36 cellular contexts compared by ENCODE assay signal in the genomic region with DNA sequence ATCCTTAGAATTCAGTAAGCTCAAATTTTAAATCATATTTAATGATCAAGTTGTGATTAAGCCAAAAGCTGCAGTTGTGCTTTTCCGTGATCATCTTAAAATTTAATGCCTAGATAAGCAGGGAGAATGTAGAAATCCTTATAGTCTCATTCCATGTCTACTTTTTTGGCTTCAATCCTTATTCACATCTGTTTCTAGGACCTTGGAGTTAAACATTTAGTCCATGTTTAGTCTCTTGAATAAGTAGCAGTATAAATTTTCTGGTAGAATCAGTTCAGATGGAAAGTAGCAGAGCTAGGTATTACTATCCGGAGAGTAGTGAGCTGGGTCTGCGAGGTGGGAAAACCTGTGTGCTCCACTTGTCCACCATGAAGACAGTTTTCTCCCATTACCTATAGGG.
"Had no signal": no experiment of that assay in that cellular context is flagged by ENCODE, and none has a peak within 500 bp of the region (broad histone marks: within the 10 kb centered on the region; RNA-seq: fewer than 3 reads in every experiment).

No MANE protein-coding gene starts in this region.

- H3K4me1 ChIP-seq: ascending aorta had no signal

- H3K27me3 Mint-ChIP-seq: activated CD4-positive, alpha-beta memory T cell treated with anti-CD3 and anti-CD28 coated beads for 36 hours; activated CD4-positive, alpha-beta T cell treated with anti-CD3 and anti-CD28 coated beads, Interleukin-2, amount 10 ng/mL, durations not matched to agents 24 days and 14 days; activated CD8-positive, alpha-beta T cell treated with anti-CD3 and anti-CD28 coated beads for 36 hours; activated naive CD4-positive, alpha-beta T cell treated with anti-CD3 and anti-CD28 coated beads, Interleukin-2, amount 50 U/mL, for 24 hours; activated naive CD8-positive, alpha-beta T cell; activated naive CD8-positive, alpha-beta T cell treated with anti-CD3 and anti-CD28 coated beads, Interleukin-2, amount 10 ng/mL, durations not matched to agents 7 days and 5 days; activated naive CD8-positive, alpha-beta T cell treated with anti-CD3 and anti-CD28 coated beads, Interleukin-2, amount 50 U/mL, for 24 hours; activated T-helper 17 cell treated with anti-CD3 and anti-CD28 coated beads, Interleukin-2, amount 50 U/mL, for 72 hours had no signal

- H3K9me3 Mint-ChIP-seq: activated B cell treated with CpG ODN at 0.5 μM for 24 hours; activated CD4-positive, alpha-beta memory T cell treated with anti-CD3 and anti-CD28 coated beads for 36 hours; activated CD4-positive, alpha-beta T cell treated with anti-CD3 and anti-CD28 coated beads, Interleukin-2, amount 10 ng/mL, durations not matched to agents 24 days and 14 days; activated CD8-positive, alpha-beta T cell treated with anti-CD3 and anti-CD28 coated beads for 36 hours; activated naive CD4-positive, alpha-beta T cell treated with anti-CD3 and anti-CD28 coated beads for 36 hours; activated naive CD4-positive, alpha-beta T cell treated with anti-CD3 and anti-CD28 coated beads, Interleukin-2, amount 50 U/mL, for 24 hours; activated naive CD8-positive, alpha-beta T cell treated with anti-CD3 and anti-CD28 coated beads, Interleukin-2, amount 10 ng/mL, durations not matched to agents 7 days and 5 days; activated naive CD8-positive, alpha-beta T cell treated with anti-CD3 and anti-CD28 coated beads, Interleukin-2, amount 50 U/mL, for 24 hours; activated T-cell treated with anti-CD3 and anti-CD28 coated beads, Interleukin-2, amount 50 U/mL, for 4 hours; activated T-helper 1 cell treated with anti-CD3 and anti-CD28 coated beads, Interleukin-12 subunit alpha, Interleukin-12 subunit beta, Interleukin-2, Interleukin-4 antibody, amounts not matched to agents 30 ng/mL and 10 ng/mL and 1 ng/mL, durations not matched to agents 14 hours and 24 hours and 36 hours; T-helper 1 cell treated with Interleukin-12 subunit alpha and Interleukin-12 subunit beta and Interleukin-4 antibody, amounts not matched to agents 30 μg/mL and 1 μg/mL, for 36 hours; T-helper 2 cell treated with Interferon-gamma antibody and Interleukin-4, amounts not matched to agents 5 μg/mL and 100 μg/mL, for 36 hours had no signal

- H3K4me3 Mint-ChIP-seq: activated B cell treated with CpG ODN at 0.5 μM for 24 hours; activated CD4-positive, alpha-beta memory T cell treated with anti-CD3 and anti-CD28 coated beads for 36 hours; activated CD4-positive, alpha-beta T cell treated with anti-CD3 and anti-CD28 coated beads, Interleukin-2, amount 10 ng/mL, durations not matched to agents 24 days and 14 days; activated CD8-positive, alpha-beta T cell treated with anti-CD3 and anti-CD28 coated beads for 36 hours; activated naive CD4-positive, alpha-beta T cell treated with anti-CD3 and anti-CD28 coated beads for 36 hours; activated naive CD4-positive, alpha-beta T cell treated with anti-CD3 and anti-CD28 coated beads, Interleukin-2, amount 50 U/mL, for 24 hours; activated naive CD8-positive, alpha-beta T cell; activated naive CD8-positive, alpha-beta T cell treated with anti-CD3 and anti-CD28 coated beads, Interleukin-2, amount 10 ng/mL, durations not matched to agents 7 days and 5 days; activated naive CD8-positive, alpha-beta T cell treated with anti-CD3 and anti-CD28 coated beads, Interleukin-2, amount 50 U/mL, for 24 hours; activated T-cell treated with anti-CD3 and anti-CD28 coated beads, Interleukin-2, amount 50 U/mL, for 4 hours; activated T-cell treated with anti-CD3 and anti-CD28 coated beads, Interleukin-2, amount 50 U/mL, for 72 hours; activated T-helper 1 cell treated with anti-CD3 and anti-CD28 coated beads, Interleukin-12 subunit alpha, Interleukin-12 subunit beta, Interleukin-2, Interleukin-4 antibody, amounts not matched to agents 30 ng/mL and 10 ng/mL and 1 ng/mL, durations not matched to agents 14 hours and 24 hours and 36 hours; activated T-helper 17 cell treated with anti-CD3 and anti-CD28 coated beads, Interleukin-2, amount 50 U/mL, for 72 hours; brain; T-helper 1 cell treated with Interleukin-12 subunit alpha and Interleukin-12 subunit beta and Interleukin-4 antibody, amounts not matched to agents 30 μg/mL and 1 μg/mL, for 36 hours; T-helper 2 cell treated with Interferon-gamma antibody and Interleukin-4, amounts not matched to agents 5 μg/mL and 100 μg/mL, for 36 hours had no signal

- H3K4me1 Mint-ChIP-seq: activated CD4-positive, alpha-beta T cell treated with anti-CD3 and anti-CD28 coated beads, Interleukin-2, amount 10 ng/mL, durations not matched to agents 24 days and 14 days; activated naive CD4-positive, alpha-beta T cell treated with anti-CD3 and anti-CD28 coated beads, Interleukin-2, amount 50 U/mL, for 24 hours; activated naive CD8-positive, alpha-beta T cell treated with anti-CD3 and anti-CD28 coated beads, Interleukin-2, amount 10 ng/mL, durations not matched to agents 7 days and 5 days; activated naive CD8-positive, alpha-beta T cell treated with anti-CD3 and anti-CD28 coated beads, Interleukin-2, amount 50 U/mL, for 24 hours; activated T-helper 17 cell treated with anti-CD3 and anti-CD28 coated beads, Interleukin-2, amount 50 U/mL, for 72 hours had no signal

- H3K9me3 ChIP-seq: ascending aorta had no signal

- H3K27ac Mint-ChIP-seq: activated B cell treated with CpG ODN at 0.5 μM for 24 hours; activated CD4-positive, alpha-beta memory T cell treated with anti-CD3 and anti-CD28 coated beads for 36 hours; activated CD4-positive, alpha-beta T cell treated with anti-CD3 and anti-CD28 coated beads, Interleukin-2, amount 10 ng/mL, durations not matched to agents 24 days and 14 days; activated CD8-positive, alpha-beta T cell treated with anti-CD3 and anti-CD28 coated beads for 36 hours; activated naive CD4-positive, alpha-beta T cell treated with anti-CD3 and anti-CD28 coated beads for 36 hours; activated naive CD4-positive, alpha-beta T cell treated with anti-CD3 and anti-CD28 coated beads, Interleukin-2, amount 50 U/mL, for 24 hours; activated naive CD8-positive, alpha-beta T cell; activated naive CD8-positive, alpha-beta T cell treated with anti-CD3 and anti-CD28 coated beads, Interleukin-2, amount 10 ng/mL, durations not matched to agents 7 days and 5 days; activated naive CD8-positive, alpha-beta T cell treated with anti-CD3 and anti-CD28 coated beads, Interleukin-2, amount 50 U/mL, for 24 hours; activated T-cell treated with anti-CD3 and anti-CD28 coated beads, Interleukin-2, amount 50 U/mL, for 72 hours; activated T-helper 1 cell treated with anti-CD3 and anti-CD28 coated beads, Interleukin-12 subunit alpha, Interleukin-12 subunit beta, Interleukin-2, Interleukin-4 antibody, amounts not matched to agents 30 ng/mL and 10 ng/mL and 1 ng/mL, durations not matched to agents 14 hours and 24 hours and 36 hours; activated T-helper 17 cell treated with anti-CD3 and anti-CD28 coated beads, Interleukin-2, amount 50 U/mL, for 72 hours; brain; T-helper 1 cell treated with Interleukin-12 subunit alpha and Interleukin-12 subunit beta and Interleukin-4 antibody, amounts not matched to agents 30 μg/mL and 1 μg/mL, for 36 hours; T-helper 2 cell treated with Interferon-gamma antibody and Interleukin-4, amounts not matched to agents 5 μg/mL and 100 μg/mL, for 36 hours had no signal

- H3K27me3 ChIP-seq: ascending aorta, cardiac muscle cell had no signal

- H3K36me3 Mint-ChIP-seq: activated CD4-positive, alpha-beta memory T cell treated with anti-CD3 and anti-CD28 coated beads for 36 hours; activated naive CD8-positive, alpha-beta T cell treated with anti-CD3 and anti-CD28 coated beads, Interleukin-2, amount 10 ng/mL, durations not matched to agents 7 days and 5 days had no signal

- H3K4me3 ChIP-seq: ascending aorta, cardiac muscle cell had no signal

- H3K27ac ChIP-seq: ascending aorta, cardiac muscle cell, VCaP had no signal

- DNase-seq: activated B cell treated with CpG ODN at 0.5 μM for 24 hours; activated CD4-positive, alpha-beta memory T cell treated with anti-CD3 and anti-CD28 coated beads for 36 hours; activated CD4-positive, alpha-beta T cell treated with anti-CD3 and anti-CD28 coated beads for 4 hours; activated CD4-positive, alpha-beta T cell treated with anti-CD3 and anti-CD28 coated beads, Interleukin-2, amount 10 ng/mL, durations not matched to agents 24 days and 14 days; activated CD4-positive, alpha-beta T cell treated with anti-CD3 and anti-CD28 coated beads, Interleukin-2, amount 50 U/mL, for 1 hour; activated CD4-positive, alpha-beta T cell treated with anti-CD3 and anti-CD28 coated beads, Interleukin-2, amount 50 U/mL, for 4 hours; activated CD4-positive, CD25-positive, alpha-beta regulatory T cell treated with anti-CD3 and anti-CD28 coated beads, Interleukin-2, amount 50 U/mL, for 72 hours; activated CD8-positive, alpha-beta memory T cell treated with anti-CD3 and anti-CD28 coated beads, Interleukin-2, amount 50 U/mL, for 4 hours; activated CD8-positive, alpha-beta T cell treated with anti-CD3 and anti-CD28 coated beads for 36 hours; activated effector memory CD4-positive, alpha-beta T cell treated with anti-CD3 and anti-CD28 coated beads, Interleukin-2, amount 50 U/mL, for 16 hours; activated gamma-delta T cell treated with Interleukin-2 at 50 U/mL for 16 hours; activated naive CD4-positive, alpha-beta T cell; activated naive CD4-positive, alpha-beta T cell treated with anti-CD3 and anti-CD28 coated beads for 36 hours; activated naive CD8-positive, alpha-beta T cell treated with anti-CD3 and anti-CD28 coated beads, Interleukin-2, amount 10 ng/mL, durations not matched to agents 7 days and 5 days; activated naive CD8-positive, alpha-beta T cell treated with anti-CD3 and anti-CD28 coated beads, Interleukin-2, amount 50 U/mL, for 24 hours; activated T-cell treated with anti-CD3 and anti-CD28 coated beads for 4 hours; activated T-cell treated with anti-CD3 and anti-CD28 coated beads, Interleukin-2, amount 50 U/mL, for 1 hour; activated T-cell treated with anti-CD3 and anti-CD28 coated beads, Interleukin-2, amount 50 U/mL, for 4 hours; activated T-cell treated with anti-CD3 and anti-CD28 coated beads, Interleukin-2, amount 50 U/mL, for 72 hours; amygdala; anterior cingulate cortex; caudate nucleus; SW 1271; T-helper 1 cell; T-helper 2 cell; T-helper 9 cell had no signal

- H3K36me3 ChIP-seq: ascending aorta, cardiac muscle cell had no signal
